ENCODE assay signal across 1 cellular context in the genomic region with DNA sequence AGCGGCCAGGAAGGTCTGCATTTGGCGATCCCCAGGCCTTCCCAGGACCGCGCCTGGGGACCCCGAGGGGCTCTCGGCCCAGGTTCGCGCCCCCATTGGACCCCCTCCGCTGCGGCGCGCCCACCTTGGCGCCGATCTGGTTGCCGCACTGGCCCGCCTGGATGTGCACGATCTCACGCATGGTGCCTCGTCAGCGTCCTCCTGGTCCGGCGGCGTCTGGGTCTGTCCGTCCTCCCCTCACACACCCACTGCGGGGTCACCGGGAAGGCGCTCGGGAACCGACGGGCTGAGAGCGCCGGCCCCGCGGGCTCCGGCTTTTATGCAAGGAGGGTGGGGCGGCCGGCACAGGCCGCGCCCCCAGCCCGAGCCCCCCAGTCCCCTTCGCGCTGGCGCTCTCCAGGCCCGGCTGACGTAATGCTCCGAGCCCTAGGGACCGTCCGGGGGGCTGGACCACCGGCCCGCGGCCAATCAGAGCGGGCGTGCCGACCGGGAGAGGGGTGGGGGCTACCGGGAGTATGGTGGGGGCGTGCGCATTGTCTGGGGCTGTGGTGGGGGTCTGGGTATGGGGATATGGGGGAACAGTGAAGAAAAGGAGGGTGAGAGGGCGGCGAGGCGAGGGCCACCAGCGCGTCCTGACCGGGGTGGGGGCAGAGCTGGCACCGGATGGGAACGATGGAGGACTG.
TF ChIP-seq lines count a peak whose summit lies in the region.

TSS of gene TUBB2B (minus strand) at position 291 of the 683 bp plus-strand sequence. CDS start at position 181, 110 bp downstream.

TF ChIP-seq in HEK293, 187 proteins besides CTCF, POLR2A, EP300 and RAD21 (continued from another document):
- TF ChIP-seq, protein P1, sequence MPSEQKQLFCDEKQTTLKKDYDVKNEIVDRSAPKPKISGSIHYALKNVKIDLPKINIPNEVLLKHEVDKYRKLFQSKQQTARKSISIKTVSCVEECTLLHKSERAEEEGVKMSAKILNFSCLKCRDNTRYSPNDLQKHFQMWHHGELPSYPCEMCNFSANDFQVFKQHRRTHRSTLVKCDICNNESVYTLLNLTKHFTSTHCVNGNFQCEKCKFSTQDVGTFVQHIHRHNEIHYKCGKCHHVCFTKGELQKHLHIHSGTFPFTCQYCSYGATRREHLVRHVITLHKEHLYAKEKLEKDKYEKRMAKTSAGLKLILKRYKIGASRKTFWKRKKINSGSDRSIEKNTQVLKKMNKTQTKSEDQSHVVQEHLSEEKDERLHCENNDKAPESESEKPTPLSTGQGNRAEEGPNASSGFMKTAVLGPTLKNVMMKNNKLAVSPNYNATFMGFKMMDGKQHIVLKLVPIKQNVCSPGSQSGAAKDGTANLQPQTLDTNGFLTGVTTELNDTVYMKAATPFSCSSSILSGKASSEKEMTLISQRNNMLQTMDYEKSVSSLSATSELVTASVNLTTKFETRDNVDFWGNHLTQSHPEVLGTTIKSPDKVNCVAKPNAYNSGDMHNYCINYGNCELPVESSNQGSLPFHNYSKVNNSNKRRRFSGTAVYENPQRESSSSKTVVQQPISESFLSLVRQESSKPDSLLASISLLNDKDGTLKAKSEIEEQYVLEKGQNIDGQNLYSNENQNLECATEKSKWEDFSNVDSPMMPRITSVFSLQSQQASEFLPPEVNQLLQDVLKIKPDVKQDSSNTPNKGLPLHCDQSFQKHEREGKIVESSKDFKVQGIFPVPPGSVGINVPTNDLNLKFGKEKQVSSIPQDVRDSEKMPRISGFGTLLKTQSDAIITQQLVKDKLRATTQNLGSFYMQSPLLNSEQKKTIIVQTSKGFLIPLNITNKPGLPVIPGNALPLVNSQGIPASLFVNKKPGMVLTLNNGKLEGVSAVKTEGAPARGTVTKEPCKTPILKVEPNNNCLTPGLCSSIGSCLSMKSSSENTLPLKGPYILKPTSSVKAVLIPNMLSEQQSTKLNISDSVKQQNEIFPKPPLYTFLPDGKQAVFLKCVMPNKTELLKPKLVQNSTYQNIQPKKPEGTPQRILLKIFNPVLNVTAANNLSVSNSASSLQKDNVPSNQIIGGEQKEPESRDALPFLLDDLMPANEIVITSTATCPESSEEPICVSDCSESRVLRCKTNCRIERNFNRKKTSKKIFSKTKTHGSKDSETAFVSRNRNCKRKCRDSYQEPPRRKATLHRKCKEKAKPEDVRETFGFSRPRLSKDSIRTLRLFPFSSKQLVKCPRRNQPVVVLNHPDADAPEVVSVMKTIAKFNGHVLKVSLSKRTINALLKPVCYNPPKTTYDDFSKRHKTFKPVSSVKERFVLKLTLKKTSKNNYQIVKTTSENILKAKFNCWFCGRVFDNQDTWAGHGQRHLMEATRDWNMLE (tag by site-specific recombination; conservative IDR thresholded peaks at IDR 0.05; ENCODE audit: low read depth): no peak
- no peak for TF ChIP-seq SETDB1 (IDR thresholded peaks at IDR 0.05; ENCODE audit: insufficient read length, low read length)
- no peak for TF ChIP-seq ZNF560 (tag by site-specific recombination; IDR thresholded peaks at IDR 0.05; ENCODE audit: borderline replicate concordance)
- TF ChIP-seq ZNF660 (tag by site-specific recombination; IDR thresholded peaks at IDR 0.05): 0 out of 2 replicates have a peak, but pooled peaks have one; percentile 14
- TF ChIP-seq KLF8 (tag by site-specific recombination; IDR thresholded peaks at IDR 0.05): peak; percentile 58
- peak; percentile 14; the same call in 1 of the 2 replicates for TF ChIP-seq EGR2 (tag by site-specific recombination; IDR thresholded peaks at IDR 0.05; ENCODE audit: low read depth)
- TF ChIP-seq ZNF19 (tag by site-specific recombination; IDR thresholded peaks at IDR 0.05; ENCODE audit: low read depth): no peak
- TF ChIP-seq ZNF174 (tag by site-specific recombination; IDR thresholded peaks at IDR 0.05): no peak
- TF ChIP-seq ZNF585B (tag by site-specific recombination; IDR thresholded peaks at IDR 0.05): no peak
- peak; percentile 100 for TF ChIP-seq ZNF394 (tag by site-specific recombination; IDR thresholded peaks at IDR 0.05; ENCODE audit: borderline replicate concordance)
- peak; percentile 52; the same call in 1 of the 2 replicates for TF ChIP-seq ZNF837 (tag by site-specific recombination; IDR thresholded peaks at IDR 0.05)
- TF ChIP-seq, protein P2, sequence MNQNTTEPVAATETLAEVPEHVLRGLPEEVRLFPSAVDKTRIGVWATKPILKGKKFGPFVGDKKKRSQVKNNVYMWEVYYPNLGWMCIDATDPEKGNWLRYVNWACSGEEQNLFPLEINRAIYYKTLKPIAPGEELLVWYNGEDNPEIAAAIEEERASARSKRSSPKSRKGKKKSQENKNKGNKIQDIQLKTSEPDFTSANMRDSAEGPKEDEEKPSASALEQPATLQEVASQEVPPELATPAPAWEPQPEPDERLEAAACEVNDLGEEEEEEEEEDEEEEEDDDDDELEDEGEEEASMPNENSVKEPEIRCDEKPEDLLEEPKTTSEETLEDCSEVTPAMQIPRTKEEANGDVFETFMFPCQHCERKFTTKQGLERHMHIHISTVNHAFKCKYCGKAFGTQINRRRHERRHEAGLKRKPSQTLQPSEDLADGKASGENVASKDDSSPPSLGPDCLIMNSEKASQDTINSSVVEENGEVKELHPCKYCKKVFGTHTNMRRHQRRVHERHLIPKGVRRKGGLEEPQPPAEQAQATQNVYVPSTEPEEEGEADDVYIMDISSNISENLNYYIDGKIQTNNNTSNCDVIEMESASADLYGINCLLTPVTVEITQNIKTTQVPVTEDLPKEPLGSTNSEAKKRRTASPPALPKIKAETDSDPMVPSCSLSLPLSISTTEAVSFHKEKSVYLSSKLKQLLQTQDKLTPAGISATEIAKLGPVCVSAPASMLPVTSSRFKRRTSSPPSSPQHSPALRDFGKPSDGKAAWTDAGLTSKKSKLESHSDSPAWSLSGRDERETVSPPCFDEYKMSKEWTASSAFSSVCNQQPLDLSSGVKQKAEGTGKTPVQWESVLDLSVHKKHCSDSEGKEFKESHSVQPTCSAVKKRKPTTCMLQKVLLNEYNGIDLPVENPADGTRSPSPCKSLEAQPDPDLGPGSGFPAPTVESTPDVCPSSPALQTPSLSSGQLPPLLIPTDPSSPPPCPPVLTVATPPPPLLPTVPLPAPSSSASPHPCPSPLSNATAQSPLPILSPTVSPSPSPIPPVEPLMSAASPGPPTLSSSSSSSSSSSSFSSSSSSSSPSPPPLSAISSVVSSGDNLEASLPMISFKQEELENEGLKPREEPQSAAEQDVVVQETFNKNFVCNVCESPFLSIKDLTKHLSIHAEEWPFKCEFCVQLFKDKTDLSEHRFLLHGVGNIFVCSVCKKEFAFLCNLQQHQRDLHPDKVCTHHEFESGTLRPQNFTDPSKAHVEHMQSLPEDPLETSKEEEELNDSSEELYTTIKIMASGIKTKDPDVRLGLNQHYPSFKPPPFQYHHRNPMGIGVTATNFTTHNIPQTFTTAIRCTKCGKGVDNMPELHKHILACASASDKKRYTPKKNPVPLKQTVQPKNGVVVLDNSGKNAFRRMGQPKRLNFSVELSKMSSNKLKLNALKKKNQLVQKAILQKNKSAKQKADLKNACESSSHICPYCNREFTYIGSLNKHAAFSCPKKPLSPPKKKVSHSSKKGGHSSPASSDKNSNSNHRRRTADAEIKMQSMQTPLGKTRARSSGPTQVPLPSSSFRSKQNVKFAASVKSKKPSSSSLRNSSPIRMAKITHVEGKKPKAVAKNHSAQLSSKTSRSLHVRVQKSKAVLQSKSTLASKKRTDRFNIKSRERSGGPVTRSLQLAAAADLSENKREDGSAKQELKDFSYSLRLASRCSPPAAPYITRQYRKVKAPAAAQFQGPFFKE (tag by site-specific recombination; IDR thresholded peaks at IDR 0.05; ENCODE audit: borderline replicate concordance): peak; percentile 1; the same call in 1 of the 2 replicates
- no peak for TF ChIP-seq ZNF701 (tag by site-specific recombination; IDR thresholded peaks at IDR 0.05)
